9 cellular contexts compared by ENCODE assay signal in the genomic region with DNA sequence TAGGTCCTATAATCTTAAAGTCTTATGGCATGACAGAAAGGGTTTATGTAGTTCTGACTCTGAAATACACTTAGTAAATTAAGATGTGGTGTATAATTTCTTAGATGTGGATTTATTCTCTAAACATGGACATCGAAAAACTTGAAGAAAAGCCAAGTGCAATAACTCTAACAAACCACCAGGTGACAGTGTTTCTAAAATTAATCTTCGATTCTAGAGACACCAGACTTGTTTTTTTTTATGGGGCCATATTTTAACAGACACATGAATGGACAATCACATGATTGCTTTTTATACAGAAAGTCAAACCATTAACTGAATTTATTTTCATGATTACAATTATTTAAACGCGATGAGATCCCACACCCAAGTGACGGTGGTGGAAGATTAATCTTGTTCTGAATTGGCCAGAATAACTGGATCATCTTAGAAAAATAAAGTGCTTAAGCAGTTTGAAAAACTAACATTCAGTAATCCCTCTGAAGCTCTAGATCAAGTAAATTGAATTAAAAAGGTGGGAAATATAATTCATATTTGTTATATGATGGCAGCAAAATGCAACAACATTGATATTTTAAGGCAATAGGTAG.
A peak's percentile ranks its signal among the peaks of the same experiment; 100 is the strongest.
DNase-seq lines count a peak whose midpoint lies in the region; ATAC-seq and TF ChIP-seq lines count a peak whose summit lies in the region.
"Had no signal": no experiment of that assay in that cellular context is flagged by ENCODE, and none has a peak within 500 bp of the region (broad histone marks: within the 10 kb centered on the region; RNA-seq: fewer than 3 reads in every experiment).

No MANE protein-coding gene starts in this region.

- POLR2A ChIA-PET in Panc1 (lab: Charles Lee), result no interaction called here

- BruUV-seq in Panc1 (replicated peaks; lab: Mats Ljungman, UMichigan), result no TSS peak

- H3K27me3 Mint-ChIP-seq in stimulated activated naive CD8-positive, alpha-beta T cell treated with anti-CD3 and anti-CD28 coated beads, Interleukin-15, amount 100 ng/mL, for 72 hours, result no peaks in the 10 kb centered on the region
- H3K27me3 Mint-ChIP-seq in stimulated activated memory B cell treated with anti-CD40 and anti-IgM and Interleukin-4, amounts not matched to agents 10 μg/mL and 1 μg/mL and 100 μg/mL, for 72 hours, result no peaks in the 10 kb centered on the region
- H3K27me3 Mint-ChIP-seq: CD4-positive, CD25-positive, alpha-beta regulatory T cell had no signal

- H3K36me3 Mint-ChIP-seq in stimulated activated memory B cell treated with anti-CD40 and anti-IgM and Interleukin-4, amounts not matched to agents 10 μg/mL and 1 μg/mL and 100 μg/mL, for 72 hours, result no peaks in the 10 kb centered on the region
- H3K36me3 Mint-ChIP-seq: CD4-positive, CD25-positive, alpha-beta regulatory T cell had no signal

- intact Hi-C loops in Panc1 (cut with micrococcal nuclease; ENCODE audit: unreplicated experiment), result loop anchor here (5.0 kb wide), 1 partner anchor 617 kb away; no protein-coding TSS in a partner anchor
- intact Hi-C loops in spleen (cut with DNase I; ENCODE audit: low total_unique reads), result no loop called here

- DNase-seq in NCI-H510A treated with DMSO at 0.1 percent for 48 hours (lab: John Stamatoyannopoulos, UW), result peak; percentile 48
- DNase-seq in NCI-H510A (lab: John Stamatoyannopoulos, UW), result no peak
- DNase-seq in HS-5 (ENCODE audit: low read depth), result peak; percentile 24
- no peak for DNase-seq in Panc1 (ENCODE audit: low read depth, low spot score)
- peak; percentile 32 for DNase-seq in fibroblast of gingiva (ENCODE audit: low read depth)
- no peak for DNase-seq in spleen
- DNase-seq in stimulated activated naive CD8-positive, alpha-beta T cell treated with anti-CD3 and anti-CD28 coated beads, Interleukin-15, amount 100 ng/mL, for 72 hours, result no peak

- no peak for ATAC-seq in Panc1
- no peak for ATAC-seq in stimulated activated naive CD8-positive, alpha-beta T cell treated with anti-CD3 and anti-CD28 coated beads, Interleukin-15, amount 100 ng/mL, for 72 hours
- ATAC-seq in stimulated activated memory B cell treated with anti-CD40 and anti-IgM and Interleukin-4, amounts not matched to agents 10 μg/mL and 1 μg/mL and 100 μg/mL, for 72 hours, result no peak

- no peak overlapping the region for H3K4me3 Mint-ChIP-seq in stimulated activated naive CD8-positive, alpha-beta T cell treated with anti-CD3 and anti-CD28 coated beads, Interleukin-15, amount 100 ng/mL, for 72 hours
- no peak overlapping the region for H3K4me3 Mint-ChIP-seq in stimulated activated memory B cell treated with anti-CD40 and anti-IgM and Interleukin-4, amounts not matched to agents 10 μg/mL and 1 μg/mL and 100 μg/mL, for 72 hours
- H3K4me3 Mint-ChIP-seq: CD4-positive, CD25-positive, alpha-beta regulatory T cell had no signal

- H3K27me3 ChIP-seq in Panc1 (ENCODE audit: control insufficient read depth, insufficient read depth, low read length) (no peaks in the 10 kb centered on the region), spleen (replicated peaks in 1 of 7) (no peaks in the 10 kb centered on the region)

- CTCF ChIA-PET in Panc1 (lab: Charles Lee), result interaction anchor here (0.6 kb wide), 1 partner anchor 60 kb away, joined by 3 read pairs; no protein-coding TSS in a partner anchor

- H3K9me3 ChIP-seq in Panc1 (ENCODE audit: control insufficient read depth, insufficient read depth, low read depth, low read length) (peaks cover 6% of the 10 kb centered on the region), spleen (peaks cover 0 to 13% (median 3%) of the 10 kb centered on the region in 8 donors)

- no peak overlapping the region for H3K4me3 ChIP-seq in Panc1 (ENCODE audit: low read depth in 2 of 2, low read length in 2 of 2)
- H3K4me3 ChIP-seq in spleen, result no peak overlapping the region

- H3K27ac ChIP-seq in Panc1 (ENCODE audit: low read length), result no peak overlapping the region
- H3K27ac ChIP-seq in spleen, result no peak overlapping the region

- no peak for TF ChIP-seq POLR2A in spleen (IDR thresholded peaks at IDR 0.05)

- TF ChIP-seq CTCF in Panc1 (IDR thresholded peaks at IDR 0.05) (peak; percentile 79; the same call in 1 of the 2 replicates), spleen (IDR thresholded peaks at IDR 0.05 in 8 of 11, conservative IDR thresholded peaks at IDR 0.05 in 3 of 11) (peak in 8 of 11 experiments; percentile 14 to 55 (median 48))

- in situ Hi-C loops in Panc1 (cut with HindIII; ENCODE audit: low pct_unique_long_range_greater_than_20kb, low sequenced_read_pairs), result no loop called here

- H3K4me1 Mint-ChIP-seq in stimulated activated naive CD8-positive, alpha-beta T cell treated with anti-CD3 and anti-CD28 coated beads, Interleukin-15, amount 100 ng/mL, for 72 hours, result no peaks in the 10 kb centered on the region
- H3K4me1 Mint-ChIP-seq in stimulated activated memory B cell treated with anti-CD40 and anti-IgM and Interleukin-4, amounts not matched to agents 10 μg/mL and 1 μg/mL and 100 μg/mL, for 72 hours, result no peaks in the 10 kb centered on the region
- H3K4me1 Mint-ChIP-seq: CD4-positive, CD25-positive, alpha-beta regulatory T cell had no signal

- H3K4me1 ChIP-seq in Panc1 (ENCODE audit: control insufficient read depth, insufficient read depth, low read length), result no peaks in the 10 kb centered on the region
- no peaks in the 10 kb centered on the region for H3K4me1 ChIP-seq in spleen

- no peaks in the 10 kb centered on the region for H3K36me3 ChIP-seq in Panc1 (ENCODE audit: control insufficient read depth, insufficient read depth, low read length)
- H3K36me3 ChIP-seq in spleen, result no peaks in the 10 kb centered on the region

- H3K9me3 Mint-ChIP-seq in stimulated activated naive CD8-positive, alpha-beta T cell treated with anti-CD3 and anti-CD28 coated beads, Interleukin-15, amount 100 ng/mL, for 72 hours, result no peaks in the 10 kb centered on the region
- no peaks in the 10 kb centered on the region for H3K9me3 Mint-ChIP-seq in stimulated activated memory B cell treated with anti-CD40 and anti-IgM and Interleukin-4, amounts not matched to agents 10 μg/mL and 1 μg/mL and 100 μg/mL, for 72 hours

- no peak overlapping the region for H3K27ac Mint-ChIP-seq in stimulated activated naive CD8-positive, alpha-beta T cell treated with anti-CD3 and anti-CD28 coated beads, Interleukin-15, amount 100 ng/mL, for 72 hours
- H3K27ac Mint-ChIP-seq in stimulated activated memory B cell treated with anti-CD40 and anti-IgM and Interleukin-4, amounts not matched to agents 10 μg/mL and 1 μg/mL and 100 μg/mL, for 72 hours, result no peak overlapping the region
- H3K27ac Mint-ChIP-seq: CD4-positive, CD25-positive, alpha-beta regulatory T cell had no signal

- WGBS in spleen, 5 donors, result 34 to 44% (median 38%) methylated on average over 5 of the region's 5 CpGs

Comparison
In these comparisons a context has a peak if more than half of its experiments do, and no peak if none do; other contexts are left out.
1. DNase-seq: peak in NCI-H510A treated with DMSO at 0.1 percent for 48 hours (single experiment), HS-5 (single experiment) and fibroblast of gingiva (single experiment); none in NCI-H510A (single experiment), Panc1 (single experiment), spleen (single experiment) and stimulated activated naive CD8-positive, alpha-beta T cell treated with anti-CD3 and anti-CD28 coated beads, Interleukin-15, amount 100 ng/mL, for 72 hours (0 of 2).